28 cellular contexts compared by ENCODE assay signal in genomic region chr4:180418819-180419531, GRCh38.
"Had no signal": no experiment of that assay in that cellular context is flagged by ENCODE, and none has a peak within 500 bp of the region (broad histone marks: within the 10 kb centered on the region; RNA-seq: fewer than 3 reads in every experiment).

No MANE protein-coding gene starts in this region.

- H3K4me1 Mint-ChIP-seq: immature natural killer cell; naive thymus-derived CD4-positive, alpha-beta T cell had no signal

- H3K9me3 Mint-ChIP-seq: dendritic cell treated with granulocyte-macrophage colony-stimulating factor and Interleukin-4, amounts not matched to agents 40 ng/mL and 50 ng/mL, for 4 days; endodermal cell had no signal

- H3K27me3 ChIP-seq: colonic mucosa, esophagus squamous epithelium, gastrocnemius medialis, heart left ventricle, hepatocyte, left lung had no signal

- H3K4me1 ChIP-seq: colonic mucosa, esophagus squamous epithelium, gastrocnemius medialis, heart left ventricle, left lung, lower lobe of right lung had no signal

- DNase-seq: colonic mucosa; cortex of kidney; effector CD8-positive, alpha-beta T cell; effector memory CD8-positive, alpha-beta T cell; endodermal cell; erythroblast; esophagus squamous epithelium; foreskin fibroblast; foreskin melanocyte; gastrocnemius medialis; glutamatergic neuron; heart left ventricle; hypothalamus; immature natural killer cell; islet precursor cell; kidney; left cardiac atrium; left lung; left ventricle myocardium superior; lower lobe of right lung; mesenchymal stem cell; midbrain; naive thymus-derived CD4-positive, alpha-beta T cell had no signal

- H3K27ac Mint-ChIP-seq: dendritic cell treated with granulocyte-macrophage colony-stimulating factor and Interleukin-4, amounts not matched to agents 40 ng/mL and 50 ng/mL, for 4 days; effector memory CD8-positive, alpha-beta T cell; endodermal cell; immature natural killer cell; naive thymus-derived CD4-positive, alpha-beta T cell had no signal

- H2AFZ ChIP-seq: hepatocyte had no signal

- H3K4me3 ChIP-seq: colonic mucosa, esophagus squamous epithelium, gastrocnemius medialis, heart left ventricle, hepatocyte, left lung, lower lobe of right lung had no signal

- ATAC-seq: effector memory CD8-positive, alpha-beta T cell; esophagus mucosa; gastrocnemius medialis; heart left ventricle; left cardiac atrium; left lung; left ventricle myocardium superior; lower lobe of right lung; naive thymus-derived CD4-positive, alpha-beta T cell had no signal

- H3K27me3 Mint-ChIP-seq: dendritic cell treated with granulocyte-macrophage colony-stimulating factor and Interleukin-4, amounts not matched to agents 40 ng/mL and 50 ng/mL, for 4 days; effector memory CD8-positive, alpha-beta T cell; naive thymus-derived CD4-positive, alpha-beta T cell had no signal

- H3K36me3 Mint-ChIP-seq: immature natural killer cell; naive thymus-derived CD4-positive, alpha-beta T cell had no signal

- H3K9me3 ChIP-seq: colonic mucosa, esophagus squamous epithelium, gastrocnemius medialis, heart left ventricle, left lung, lower lobe of right lung had no signal

- FAIRE-seq: endometrium, kidney had no signal

- H3K27ac ChIP-seq: colonic mucosa, epithelial cell of prostate, esophagus squamous epithelium, gastrocnemius medialis, heart left ventricle, hepatocyte, left lung, lower lobe of right lung had no signal

- H3K4me2 ChIP-seq: hepatocyte had no signal

- H3K79me2 ChIP-seq: hepatocyte had no signal

- H3K4me3 Mint-ChIP-seq: dendritic cell treated with granulocyte-macrophage colony-stimulating factor and Interleukin-4, amounts not matched to agents 40 ng/mL and 50 ng/mL, for 4 days; effector memory CD8-positive, alpha-beta T cell; endodermal cell; immature natural killer cell; naive thymus-derived CD4-positive, alpha-beta T cell had no signal

- H3K36me3 ChIP-seq: colonic mucosa, esophagus squamous epithelium, gastrocnemius medialis, heart left ventricle, left lung, lower lobe of right lung had no signal
